8 cellular contexts compared by ENCODE assay signal in the genomic region with DNA sequence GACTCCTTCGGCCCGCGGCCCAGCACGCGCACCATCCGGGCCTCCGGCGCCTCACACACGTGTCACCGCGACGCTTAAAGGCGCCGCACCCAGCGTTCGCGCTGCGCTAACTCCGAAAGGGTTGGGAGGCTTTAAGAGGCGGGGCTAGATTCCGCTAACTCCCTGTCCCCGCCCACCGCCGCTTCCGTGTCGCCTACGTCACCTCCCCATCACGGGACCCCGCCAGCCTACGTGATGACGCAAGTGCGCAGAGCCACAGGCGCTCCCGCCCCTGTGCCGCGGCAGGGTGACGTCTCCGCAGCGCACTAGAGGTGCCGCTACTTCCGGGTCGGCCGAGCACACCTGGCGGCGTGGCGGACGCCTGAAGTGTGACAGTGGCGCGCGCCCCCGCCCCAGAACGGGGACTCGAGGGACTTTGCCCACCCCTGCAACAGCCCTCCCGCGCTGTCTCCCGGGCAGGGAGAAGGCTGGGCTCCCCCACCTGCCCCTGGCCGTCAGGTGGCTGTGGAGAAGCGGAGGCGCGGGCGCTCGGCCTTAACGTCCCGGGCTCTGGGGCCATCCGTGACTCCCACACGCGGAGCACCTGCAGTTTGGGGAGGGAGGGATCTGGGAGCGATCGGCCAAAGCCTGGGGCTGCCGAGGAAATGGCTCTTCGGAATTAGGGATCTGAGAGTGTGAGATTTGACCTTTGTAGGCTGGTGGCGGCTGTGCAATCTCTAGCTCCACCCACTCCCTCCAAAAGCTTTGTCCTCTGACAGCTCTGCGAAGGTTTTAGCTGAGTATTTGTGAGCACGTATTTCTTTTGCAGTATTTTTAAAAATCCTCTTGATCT. TPM values are rescaled to one million over a fixed set of nuclear protein-coding genes. Genes with fewer than 3 reads are reported as not detected.
A peak's percentile ranks its signal among the peaks of the same experiment; 100 is the strongest.
DNase-seq lines count a peak whose midpoint lies in the region; ATAC-seq and TF ChIP-seq lines count a peak whose summit lies in the region.

A gene (minus strand): TSS at position 35 of the 832 bp plus-strand sequence. CDS start 4,451 bp downstream, outside the sequence.

- ATAC-seq in GM21737 (IDR thresholded peaks at IDR 0.05; ENCODE audit: unreplicated experiment) (peak; percentile 85), esophagus mucosa (peak; percentile 95)

- TF ChIP-seq CTCF in KMS-11 (conservative IDR thresholded peaks at IDR 0.05; ENCODE audit: low read depth, low read length) (no peak), Peyer's patch (IDR thresholded peaks at IDR 0.05) (peak in 3 of 6 experiments; percentile 25 to 39 (median 28))

- H4K20me1 ChIP-seq in KMS-11 (ENCODE audit: insufficient read depth) = peaks cover 10% of the 10 kb centered on the region; the same call in 1 of the 2 replicates

- H3K4me2 ChIP-seq in KMS-11 = peak within 1 kb of the TSS; percentile 71

- H3K4me1 ChIP-seq in KMS-11 (ENCODE audit: low read depth, poor library complexity, severe bottlenecking) (peaks cover 35% of the 10 kb centered on the region), Peyer's patch (peaks cover 0 to 21% (median 2%) of the 10 kb centered on the region in 4 donors), muscle layer of duodenum (ENCODE audit: control insufficient read depth in 1 of 2, insufficient read depth in 2 of 2, low read length in 2 of 2) (peaks cover 15 to 22% of the 10 kb centered on the region in 2 donors)

- H3K27me3 ChIP-seq in KMS-11 (ENCODE audit: insufficient read depth, low read depth) (no peaks in the 10 kb centered on the region), Peyer's patch (no peaks in the 10 kb centered on the region), muscle layer of duodenum (ENCODE audit: low read depth, low read length) (no peaks in the 10 kb centered on the region)

- peak within 1 kb of the TSS; percentile 98 for H3K9ac ChIP-seq in KMS-11

- H3K4me3 ChIP-seq in KMS-11 (IDR thresholded peaks at IDR 0.05; ENCODE audit: insufficient read depth, low read depth, low read length) = peak within 1 kb of the TSS; percentile 29
- H3K4me3 ChIP-seq in Peyer's patch = peak within 1 kb of the TSS; percentile 69 to 94 (median 89)
- peak within 1 kb of the TSS; percentile 77 to 79 for H3K4me3 ChIP-seq in muscle layer of duodenum (ENCODE audit: low read depth in 1 of 2, low read length in 2 of 2)

- H3K79me2 ChIP-seq in KMS-11 (ENCODE audit: insufficient read depth, low read depth) = peaks cover 45% of the 10 kb centered on the region

- H3K9me3 ChIP-seq in Peyer's patch = no peaks in the 10 kb centered on the region
- H3K9me3 ChIP-seq in muscle layer of duodenum (ENCODE audit: control insufficient read depth in 1 of 2, low read length in 2 of 2) = no peaks in the 10 kb centered on the region

- H3K36me3 ChIP-seq in KMS-11 (ENCODE audit: insufficient read depth) (peaks cover 20% of the 10 kb centered on the region; the same call in 1 of the 2 replicates), Peyer's patch (peaks cover 0 to 21% (median 0%) of the 10 kb centered on the region in 3 donors), muscle layer of duodenum (ENCODE audit: control insufficient read depth in 1 of 2, insufficient read depth in 2 of 2, low read length in 2 of 2) (peaks cover 17% of the 10 kb centered on the region in 2 donors)

- peak within 1 kb of the TSS; percentile 63 for H2AFZ ChIP-seq in KMS-11 (ENCODE audit: low read depth)

- peak within 1 kb of the TSS; percentile 92 for H3K27ac ChIP-seq in KMS-11
- H3K27ac ChIP-seq in Peyer's patch = peak within 1 kb of the TSS; percentile 92 to 100 (median 100)
- H3K27ac ChIP-seq in muscle layer of duodenum (ENCODE audit: low read length) = peak within 1 kb of the TSS; percentile 94

- peak; percentile 97 to 98 for TF ChIP-seq POLR2A in Peyer's patch (IDR thresholded peaks at IDR 0.05)

- DNase-seq in DMS53 treated with DMSO at 0.1 percent for 48 hours (lab: John Stamatoyannopoulos, UW; ENCODE audit: unreplicated experiment) = peak; percentile 97
- DNase-seq in Peyer's patch = peak; percentile 99 to 100 (median 100)
- DNase-seq in activated T-cell treated with anti-CD3 and anti-CD28 coated beads, Interleukin-2, amount 50 U/mL, for 48 hours = peak; percentile 100
- peak; percentile 99 to 100 for DNase-seq in stimulated activated CD8-positive, alpha-beta memory T cell treated with anti-CD3 and anti-CD28 coated beads, Interleukin-7, amount 100 ng/mL, for 4 hours (ENCODE audit: low read depth in 2 of 2)

RNA-seq across cellular contexts. Expression of the gene that starts here (rescaled TPM):
- 100 to 1,000 TPM in 1 of 4 donors, 10 to 100 TPM in 3; 20.7 to 130 (median 59.9) TPM for total RNA-seq in Peyer's patch
- total RNA-seq in esophagus mucosa = 26.4 TPM

Comparison
In these comparisons a context has a peak if more than half of its experiments do, and no peak if none do; other contexts are left out.
1. Peak in every context shown above with its lines: DNase-seq, ATAC-seq, H3K4me3 ChIP-seq and H3K27ac ChIP-seq.
2. H3K4me3 ChIP-seq: peak in every context shown above with its lines; median percentile 89 in Peyer's patch; 78 in muscle layer of duodenum; 29 in KMS-11.